Comparison of ENCODE assay signal across 3 cellular contexts in genomic region chr20:50682065-50682464, GRCh38.
TF ChIP-seq lines count a peak whose summit lies in the region.

No MANE protein-coding gene starts in this region.

TF ChIP-seq in SK-N-SH treated with all-trans-retinoic acid at 6 μM for 48 hours, 23 proteins besides CTCF, POLR2A, EP300 and RAD21:
- TF ChIP-seq ZNF8 (CRISPR knock-in tag; IDR thresholded peaks at IDR 0.05): peak; percentile 47; the same call in 1 of the 2 replicates
- no peak for TF ChIP-seq OSR1 (CRISPR knock-in tag; IDR thresholded peaks at IDR 0.05)
- no peak for TF ChIP-seq POU6F1 (CRISPR knock-in tag; IDR thresholded peaks at IDR 0.05; ENCODE audit: borderline replicate concordance, low read depth)
TF ChIP-seq in SK-N-SH treated with all-trans-retinoic acid at 6 μM for 48 hours: peak in this region for 1.

TF ChIP-seq in SK-N-SH, 30 proteins besides CTCF, POLR2A, EP300 and RAD21:
- TF ChIP-seq PBX3 (IDR thresholded peaks at IDR 0.05): no peak
- no peak for TF ChIP-seq MEF2A (IDR thresholded peaks at IDR 0.05; ENCODE audit: borderline replicate concordance, low read depth)
- TF ChIP-seq TCF12 (IDR thresholded peaks at IDR 0.05): no peak
- no peak for TF ChIP-seq MXI1 (IDR thresholded peaks at IDR 0.05; ENCODE audit: low read depth, low read length)
- TF ChIP-seq YY1 (IDR thresholded peaks at IDR 0.05; ENCODE audit: low read depth): no peak
- no peak for TF ChIP-seq TEAD4 (IDR thresholded peaks at IDR 0.05; ENCODE audit: borderline replicate concordance, insufficient read depth)
- TF ChIP-seq JUND (IDR thresholded peaks at IDR 0.05): no peak
- no peak for TF ChIP-seq USF1 (IDR thresholded peaks at IDR 0.05; ENCODE audit: borderline replicate concordance, low read depth)

TF ChIP-seq in K562, 482 proteins besides CTCF, POLR2A, EP300 and RAD21:
- TF ChIP-seq KDM1A (IDR thresholded peaks at IDR 0.05) (peak; percentile 41 to 66; a peak in 2 of 4 replicates), DIDO1 (tag; IDR thresholded peaks at IDR 0.05; ENCODE audit: low read depth) (no peak), RBM25 (IDR thresholded peaks at IDR 0.05; ENCODE audit: low read depth, low read length, severe bottlenecking) (peak; percentile 65), ZNF253 (CRISPR knock-in tag; conservative IDR thresholded peaks at IDR 0.05) (no peak), THAP12 (CRISPR knock-in tag; IDR thresholded peaks at IDR 0.05) (no peak), SP2 (IDR thresholded peaks at IDR 0.05; ENCODE audit: extremely low read depth, low read depth, low read length, poor library complexity, severe bottlenecking) (no peak), ZBTB11 (CRISPR knock-in tag; IDR thresholded peaks at IDR 0.05) (peak in 1 of 3 experiments; percentile 68; a peak in 2 of 6 replicates), ZNF24 (IDR thresholded peaks at IDR 0.05) (peak; percentile 96), USF1 (CRISPR knock-in tag; IDR thresholded peaks at IDR 0.05) (no peak), BCOR (IDR thresholded peaks at IDR 0.05) (peak; percentile 67), ASH1L (IDR thresholded peaks at IDR 0.05; ENCODE audit: borderline replicate concordance, low read depth, partially characterized antibody) (no peak), ZNF311 (CRISPR knock-in tag; IDR thresholded peaks at IDR 0.05) (no peak), ZNF146 (CRISPR knock-in tag; IDR thresholded peaks at IDR 0.05; ENCODE audit: unreplicated experiment) (peak; percentile 100)
